In genomic region chr14:79418649-79419415, GRCh38 we compare ENCODE assay signal across 16 cellular contexts.
A peak's percentile ranks its signal among the peaks of the same experiment; 100 is the strongest.
DNase-seq lines count a peak whose midpoint lies in the region; TF ChIP-seq lines count a peak whose summit lies in the region.
"Had no signal": no experiment of that assay in that cellular context is flagged by ENCODE, and none has a peak within 500 bp of the region (broad histone marks: within the 10 kb centered on the region; RNA-seq: fewer than 3 reads in every experiment).

No MANE protein-coding gene starts in this region.

- peak; percentile 71 for DNase-seq in DMS 273 (lab: John Stamatoyannopoulos, UW; ENCODE audit: unreplicated experiment)
- peak; percentile 52 for DNase-seq in NCI-H1694 treated with DMSO at 0.1 percent for 48 hours (lab: John Stamatoyannopoulos, UW)
- peak; percentile 84 for DNase-seq in NCI-H69 (lab: John Stamatoyannopoulos, UW)
- no peak for DNase-seq in progenitor cell of endocrine pancreas (ENCODE audit: low spot score, unreplicated experiment)
- no peak for DNase-seq in superior temporal gyrus (ENCODE audit: extremely low spot score)
- DNase-seq in cardiac septum (ENCODE audit: low spot score), result no peak
- no peak for DNase-seq in substantia nigra (lab: John Stamatoyannopoulos, UW)
- DNase-seq: CD8-positive, alpha-beta memory T cell; DMS153; H7; KBM-7; NCI-H1417 treated with DMSO at 0.1 percent for 48 hours; NCI-H446 treated with DMSO at 0.1 percent for 48 hours; RPMI8226; SIG-M5 had no signal

- no peak for TF ChIP-seq CTCF in progenitor cell of endocrine pancreas (IDR thresholded peaks at IDR 0.05; ENCODE audit: unreplicated experiment)

- no peak overlapping the region for H3K27ac ChIP-seq in substantia nigra (ENCODE audit: low read depth, low read length, poor library complexity, severe bottlenecking)
- H3K27ac ChIP-seq: BLaER1 treated with 17β-estradiol and CSF1 and Interleukin-3, amounts not matched to agents 10 nM and 100 nM had no signal

- H3K27ac Mint-ChIP-seq in progenitor cell of endocrine pancreas, result peak overlapping the region; percentile 22
- H3K27ac Mint-ChIP-seq: CD8-positive, alpha-beta memory T cell had no signal

- intact Hi-C loops in cardiac septum (cut with DNase I), result no loop called here

- no peaks in the 10 kb centered on the region for H3K9me3 Mint-ChIP-seq in progenitor cell of endocrine pancreas (ENCODE audit: low read depth)

- no peaks in the 10 kb centered on the region for H3K36me3 Mint-ChIP-seq in progenitor cell of endocrine pancreas (ENCODE audit: insufficient read depth)
- H3K36me3 Mint-ChIP-seq: CD8-positive, alpha-beta memory T cell had no signal

- H3K4me1 Mint-ChIP-seq in progenitor cell of endocrine pancreas (ENCODE audit: low read depth), result peaks cover 26% of the 10 kb centered on the region
- H3K4me1 Mint-ChIP-seq: CD8-positive, alpha-beta memory T cell had no signal

- no peak overlapping the region for H3K4me3 Mint-ChIP-seq in progenitor cell of endocrine pancreas (ENCODE audit: low read depth)
- H3K4me3 Mint-ChIP-seq: CD8-positive, alpha-beta memory T cell had no signal

- H3K27me3 Mint-ChIP-seq in progenitor cell of endocrine pancreas, result peaks cover 3% of the 10 kb centered on the region
- H3K27me3 Mint-ChIP-seq: CD8-positive, alpha-beta memory T cell had no signal

Comparison
In these comparisons a context has a peak if more than half of its experiments do, and no peak if none do; other contexts are left out.
1. DNase-seq: peak in DMS 273 (single experiment), NCI-H1694 treated with DMSO at 0.1 percent for 48 hours (single experiment) and NCI-H69 (single experiment); none in progenitor cell of endocrine pancreas (single experiment), superior temporal gyrus (single experiment), cardiac septum (single experiment) and substantia nigra (0 of 49).